13 cellular contexts compared by ENCODE assay signal in genomic region chr7:2269468-2270460, GRCh38. TPM values are rescaled to one million over a fixed set of nuclear protein-coding genes. Genes with fewer than 3 reads are reported as not detected.
DNase-seq lines count a peak whose midpoint lies in the region; ATAC-seq, FAIRE-seq and TF ChIP-seq lines count a peak whose summit lies in the region.
"Had no signal": no experiment of that assay in that cellular context is flagged by ENCODE, and none has a peak within 500 bp of the region (broad histone marks: within the 10 kb centered on the region; RNA-seq: fewer than 3 reads in every experiment).

No MANE protein-coding gene starts in this region.

- no peak for FAIRE-seq in D721Med (lab: Jason Lieb, UNC)

- H3K27me3 ChIP-seq in upper lobe of right lung (no peaks in the 10 kb centered on the region), ascending aorta (no peaks in the 10 kb centered on the region)

- intact Hi-C loops in upper lobe of right lung (cut with DNase I) (no loop called here), ascending aorta (cut with DNase I) (no loop called here), Right ventricle myocardium superior (cut with DNase I) (no loop called here)

- H3K9me3 ChIP-seq in iPS-18c (ENCODE audit: control insufficient read depth, insufficient read depth, low read length) (peaks cover 7% of the 10 kb centered on the region), upper lobe of right lung (no peaks in the 10 kb centered on the region), ascending aorta (no peaks in the 10 kb centered on the region)

- H3K4me1 ChIP-seq in upper lobe of right lung (no peaks in the 10 kb centered on the region), ascending aorta (no peaks in the 10 kb centered on the region)

- DNase-seq in HT-29 (ENCODE audit: low spot score) (peak; percentile 69), amniotic epithelial cell (ENCODE audit: low read depth) (peak; percentile 39), upper lobe of right lung (no peak), ascending aorta (ENCODE audit: low spot score in 2 of 2) (no peak), D721Med (ENCODE audit: insufficient read length, low spot score) (no peak), Right ventricle myocardium superior (no peak)
- DNase-seq: activated CD8-positive, alpha-beta T cell treated with anti-CD3 and anti-CD28 coated beads, Interleukin-2, amount 10 ng/mL, durations not matched to agents 7 days and 5 days; COR-L47; NCI-H1930; retina; T-helper 17 cell had no signal

- H3K4me3 ChIP-seq in iPS-18c (ENCODE audit: insufficient read depth, low read depth, low read length), result 0 out of 2 replicates have a peak overlapping the region, but pooled peaks have one; percentile 9
- no peak overlapping the region for H3K4me3 ChIP-seq in upper lobe of right lung
- H3K4me3 ChIP-seq in ascending aorta, result no peak overlapping the region

- H3K36me3 ChIP-seq in upper lobe of right lung (peaks cover 40% of the 10 kb centered on the region), ascending aorta (peaks cover 16 to 25% of the 10 kb centered on the region in 2 donors)

- no peak for TF ChIP-seq CTCF in upper lobe of right lung (IDR thresholded peaks at IDR 0.05)
- no peak for TF ChIP-seq CTCF in ascending aorta (IDR thresholded peaks at IDR 0.05)
- no peak for TF ChIP-seq CTCF in D721Med (IDR thresholded peaks at IDR 0.05; ENCODE audit: insufficient read depth, missing control alignments)

- H3K27ac ChIP-seq in upper lobe of right lung (peak overlapping the region; percentile 17), ascending aorta (no peak overlapping the region)

- ATAC-seq in upper lobe of right lung (no peak), Right ventricle myocardium superior (ENCODE audit: poor library complexity) (no peak)
- ATAC-seq: activated CD8-positive, alpha-beta T cell treated with anti-CD3 and anti-CD28 coated beads, Interleukin-2, amount 10 ng/mL, durations not matched to agents 7 days and 5 days; activated naive CD4-positive, alpha-beta T cell treated with anti-CD3 and anti-CD28 coated beads, Interleukin-2, amount 50 U/mL, for 72 hours; T-helper 17 cell had no signal

RNA-seq across cellular contexts. Expression of gene NUDT1, which starts 27.7 kb away (rescaled TPM):
- total RNA-seq in HT-29 (2014; rRNA removed; shearing (Covaris generic)), result 68.6 and 69.1 TPM in 2 replicates
- 13.2 TPM for total RNA-seq in upper lobe of right lung
- 9.0 TPM for total RNA-seq in ascending aorta
- total RNA-seq in Right ventricle myocardium superior, result 10.6 TPM

RNA-seq across cellular contexts. Expression of gene MRM2, which starts 27.8 kb away (rescaled TPM):
- 46.6 and 48.2 TPM in 2 replicates for total RNA-seq in HT-29 (2014; rRNA removed; shearing (Covaris generic))
- total RNA-seq in upper lobe of right lung, result 23.7 TPM
- total RNA-seq in ascending aorta, result 6.7 TPM
- total RNA-seq in Right ventricle myocardium superior, result 20.0 TPM

RNA-seq across cellular contexts. Expression of gene MAD1L1, which starts 37.0 kb away (rescaled TPM):
- total RNA-seq in HT-29 (2014; rRNA removed; shearing (Covaris generic)), result 89.2 and 103 TPM in 2 replicates
- total RNA-seq in upper lobe of right lung (48.4 TPM), ascending aorta (59.6 TPM), Right ventricle myocardium superior (17.9 TPM)

RNA-seq across cellular contexts. Expression of gene SNX8, which starts 44.5 kb away (rescaled TPM):
- total RNA-seq in HT-29 (2014; rRNA removed; shearing (Covaris generic)), result 41.7 and 44.0 TPM in 2 replicates
- 60.1 TPM for total RNA-seq in upper lobe of right lung
- total RNA-seq in ascending aorta, result 12.2 TPM
- 19.1 TPM for total RNA-seq in Right ventricle myocardium superior

Comparison
In these comparisons a context has a peak if more than half of its experiments do, and no peak if none do; other contexts are left out.
1. DNase-seq: peak in HT-29 (single experiment) and amniotic epithelial cell (single experiment); none in upper lobe of right lung (single experiment), ascending aorta (0 of 2), D721Med (single experiment) and Right ventricle myocardium superior (single experiment).